ENCODE assay signal across 9 cellular contexts in the genomic region with DNA sequence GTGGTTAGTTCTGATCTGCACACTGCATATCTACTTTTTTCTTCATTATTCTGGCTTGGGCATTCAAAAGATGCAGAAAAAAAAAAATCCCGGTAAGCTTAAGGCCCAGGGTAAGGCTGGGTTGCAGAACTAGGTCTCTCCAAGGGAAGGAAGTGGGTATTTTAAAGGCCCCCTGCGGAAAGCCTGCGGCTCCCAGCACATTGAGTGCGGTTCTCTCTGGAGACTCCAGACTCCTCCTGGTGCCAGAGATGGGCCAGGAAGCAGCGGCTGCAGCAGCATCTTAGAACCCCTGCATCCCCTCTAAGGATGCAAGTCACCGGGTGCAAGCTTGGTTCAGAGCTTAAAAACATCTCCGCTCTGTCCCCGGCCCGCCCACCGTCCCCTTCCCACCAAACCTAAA. TPM values are rescaled to one million over a fixed set of nuclear protein-coding genes. Genes with fewer than 3 reads are reported as not detected.
DNase-seq lines count a peak whose midpoint lies in the region; FAIRE-seq and TF ChIP-seq lines count a peak whose summit lies in the region.
"Had no signal": no experiment of that assay in that cellular context is flagged by ENCODE, and none has a peak within 500 bp of the region (broad histone marks: within the 10 kb centered on the region; RNA-seq: fewer than 3 reads in every experiment).

No MANE protein-coding gene starts in this region.

- POLR2A ChIA-PET in RWPE1 (lab: Yijun Ruan, JAX; ENCODE audit: low non-redundant PET) = no interaction called here

- no peaks in the 10 kb centered on the region for H4K20me1 ChIP-seq in hepatocyte (ENCODE audit: insufficient read depth, poor library complexity, severe bottlenecking)

- no peaks in the 10 kb centered on the region for H3K9me2 ChIP-seq in hepatocyte (replicated peaks; ENCODE audit: insufficient read depth)

- no peaks in the 10 kb centered on the region for H3K79me2 ChIP-seq in hepatocyte

- peak overlapping the region; percentile 96 for H3K4me2 ChIP-seq in hepatocyte
- peak overlapping the region; percentile 96 for H3K4me2 ChIP-seq in skeletal muscle satellite cell (ENCODE audit: low read length)

- no peaks in the 10 kb centered on the region for H3K9me3 ChIP-seq in hepatocyte (ENCODE audit: low read depth)
- H3K9me3 ChIP-seq in skeletal muscle satellite cell (replicated peaks; ENCODE audit: low read length) = no peaks in the 10 kb centered on the region
- H3K9me3 ChIP-seq in small intestine (ENCODE audit: control insufficient read depth, low read depth) = no peaks in the 10 kb centered on the region

- 18% methylated on average over 10 of the region's 10 CpGs for WGBS in hepatocyte (ENCODE audit: low lambda C conversion rate, missing lambda C conversion rate)
- 23 to 64% (median 38%) methylated on average over 10 of the region's 10 CpGs for WGBS in small intestine, 3 donors

- H3K4me1 ChIP-seq in hepatocyte (ENCODE audit: insufficient read depth) (peaks cover 4% of the 10 kb centered on the region), skeletal muscle satellite cell (ENCODE audit: control insufficient read depth, insufficient read depth, low read length) (peaks cover 14% of the 10 kb centered on the region), small intestine (ENCODE audit: control insufficient read depth in 2 of 2, insufficient read depth in 1 of 2, low read depth in 1 of 2, low read length in 1 of 2) (peaks cover 0 to 5% of the 10 kb centered on the region in 2 donors)

- peak overlapping the region; percentile 69 for H3K9ac ChIP-seq in skeletal muscle satellite cell (ENCODE audit: low read depth, low read length)

- peak overlapping the region; percentile 16 for H3K4me3 ChIP-seq in hepatocyte
- peak overlapping the region; percentile 69 for H3K4me3 ChIP-seq in skeletal muscle satellite cell (ENCODE audit: low read length)
- no peak overlapping the region for H3K4me3 ChIP-seq in small intestine (ENCODE audit: low read depth in 1 of 2, low read length in 2 of 2)

- no peaks in the 10 kb centered on the region for H3K36me3 ChIP-seq in hepatocyte (replicated peaks; ENCODE audit: insufficient read depth, low read depth)
- H3K36me3 ChIP-seq in skeletal muscle satellite cell (ENCODE audit: insufficient read depth, low read length) = no peaks in the 10 kb centered on the region
- H3K36me3 ChIP-seq in small intestine (ENCODE audit: control insufficient read depth in 2 of 2, insufficient read depth in 2 of 2, low read length in 2 of 2) = no peaks in the 10 kb centered on the region

- peak overlapping the region; percentile 62 for H2AFZ ChIP-seq in hepatocyte

- peaks cover 13% of the 10 kb centered on the region for H3K27me3 ChIP-seq in hepatocyte
- no peaks in the 10 kb centered on the region for H3K27me3 ChIP-seq in skeletal muscle satellite cell (ENCODE audit: control insufficient read depth, insufficient read depth, low read length)
- peaks cover 0 to 4% of the 10 kb centered on the region in 2 donors for H3K27me3 ChIP-seq in small intestine (ENCODE audit: control insufficient read depth in 2 of 2, insufficient read depth in 2 of 2, low read length in 2 of 2)

- TF ChIP-seq CTCF in hepatocyte (IDR thresholded peaks at IDR 0.05; ENCODE audit: poor library complexity) = peak; percentile 6
- no peak for TF ChIP-seq CTCF in GM20000 (IDR thresholded peaks at IDR 0.05; ENCODE audit: extremely low read depth, missing control alignments)
- no peak for TF ChIP-seq CTCF in RWPE1 (conservative IDR thresholded peaks at IDR 0.05; ENCODE audit: low read depth)

- CTCF ChIA-PET in RWPE1 (lab: Yijun Ruan, JAX) = interaction anchor here (0.6 kb wide), 1 partner anchor 40 kb away, joined by 3 read pairs; no protein-coding TSS in a partner anchor

- FAIRE-seq in small intestine (lab: Jason Lieb, UNC) = no peak

- peak; percentile 55 for DNase-seq in DMS53 (lab: John Stamatoyannopoulos, UW)
- no peak for DNase-seq in DMS53 treated with DMSO at 0.1 percent for 48 hours (lab: John Stamatoyannopoulos, UW; ENCODE audit: unreplicated experiment)
- peak; percentile 17 for DNase-seq in UCSD-AML1 (lab: John Stamatoyannopoulos, UW; ENCODE audit: unreplicated experiment)
- no peak for DNase-seq in hepatocyte (ENCODE audit: low spot score)
- no peak for DNase-seq in GM20000 (ENCODE audit: low spot score)
- DNase-seq in small intestine = no peak
- no peak for DNase-seq in RWPE1 (ENCODE audit: low spot score)

- H3K27ac ChIP-seq in hepatocyte (no peak overlapping the region), small intestine (ENCODE audit: low read depth in 1 of 2, low read length in 1 of 2) (no peak overlapping the region), RWPE1 (no peak overlapping the region)
- H3K27ac ChIP-seq: 22Rv1 had no signal

RNA-seq across cellular contexts. Expression of gene TGIF1, which starts 49.5 kb away (rescaled TPM):
- total RNA-seq in hepatocyte = 129 and 162 TPM in 2 replicates
- 152 and 193 TPM in 2 replicates for polyA plus RNA-seq in hepatocyte
- 77.8 and 82.6 TPM in 2 replicates for total RNA-seq in skeletal muscle satellite cell (2012; rRNA removed)
- 10 to 100 TPM; 20.0 to 47.9 (median 22.6) TPM for polyA plus RNA-seq in small intestine

Comparison
In these comparisons a context has a peak if more than half of its experiments do, and no peak if none do; other contexts are left out.
1. DNase-seq: peak in DMS53 (single experiment) and UCSD-AML1 (single experiment); none in DMS53 treated with DMSO at 0.1 percent for 48 hours (single experiment), hepatocyte (single experiment), GM20000 (single experiment), small intestine (single experiment) and RWPE1 (single experiment).
2. H3K4me3 ChIP-seq: peak in hepatocyte (single experiment) and skeletal muscle satellite cell (single experiment); none in small intestine (0 of 2).